ENCODE assay signal across 13 cellular contexts in genomic region chr1:196425513-196425912, GRCh38.
DNase-seq lines count a peak whose midpoint lies in the region; TF ChIP-seq lines count a peak whose summit lies in the region.
"Had no signal": no experiment of that assay in that cellular context is flagged by ENCODE, and none has a peak within 500 bp of the region (broad histone marks: within the 10 kb centered on the region; RNA-seq: fewer than 3 reads in every experiment).

No MANE protein-coding gene starts in this region.

- no peak overlapping the region for H3K18ac ChIP-seq in trophoblast cell (ENCODE audit: low read length)

- H3K79me2 ChIP-seq in GM23248 (ENCODE audit: insufficient read depth): no peaks in the 10 kb centered on the region
- H3K79me2 ChIP-seq in fibroblast of lung (ENCODE audit: control insufficient read depth, insufficient read depth, low read length): no peaks in the 10 kb centered on the region
- H3K79me2 ChIP-seq in trophoblast cell (ENCODE audit: control insufficient read depth, insufficient read depth, low read length, poor library complexity): no peaks in the 10 kb centered on the region

- WGBS in GM23248 (ENCODE audit: low coverage in 1 of 2, low lambda C conversion rate in 2 of 2, missing lambda C conversion rate in 2 of 2), 2 experiments: 81 to 95% methylated on average over 1 of the region's 1 CpG
- WGBS in trophoblast cell (ENCODE audit: extremely low coverage, insufficient coverage, insufficient read length): no CpG with 5 or more reads among the region's 1 CpG

- H3K4me2 ChIP-seq in GM23248 (ENCODE audit: unreplicated experiment): no peak overlapping the region
- H3K4me2 ChIP-seq in fibroblast of lung (ENCODE audit: extremely low read depth, insufficient read depth, low read length): no peak overlapping the region
- no peak overlapping the region for H3K4me2 ChIP-seq in trophoblast cell (ENCODE audit: low read length)

- H3K79me1 ChIP-seq in trophoblast cell (ENCODE audit: low read length): no peaks in the 10 kb centered on the region

- H4K8ac ChIP-seq in trophoblast cell (ENCODE audit: low read depth, low read length): no peak overlapping the region

- 0 out of 2 replicates have a peak, but pooled peaks cover 3% of the 10 kb centered on the region for H3K9me2 ChIP-seq in GM23248 (ENCODE audit: insufficient read depth)

- no peak overlapping the region for H2BK12ac ChIP-seq in trophoblast cell (ENCODE audit: low read length)

- no peak overlapping the region for H3K23ac ChIP-seq in trophoblast cell (ENCODE audit: low read length)

- no peaks in the 10 kb centered on the region for H3K36me3 ChIP-seq in GM23248 (ENCODE audit: low read depth)
- no peaks in the 10 kb centered on the region for H3K36me3 ChIP-seq in adipocyte (ENCODE audit: control insufficient read depth, insufficient read depth, low read length, severe bottlenecking)
- H3K36me3 ChIP-seq in fibroblast of lung (ENCODE audit: control insufficient read depth, insufficient read depth, low read length): no peaks in the 10 kb centered on the region
- H3K36me3 ChIP-seq in trophoblast cell (ENCODE audit: control insufficient read depth in 1 of 2, insufficient read depth in 2 of 2, low read length in 2 of 2): no peaks in the 10 kb centered on the region

- no peak overlapping the region for H2BK5ac ChIP-seq in trophoblast cell (ENCODE audit: low read depth, low read length, poor library complexity)

- H2AK5ac ChIP-seq in trophoblast cell (ENCODE audit: low read length): no peak overlapping the region

- no peak overlapping the region for H3K4ac ChIP-seq in trophoblast cell (ENCODE audit: low read depth, low read length)

- H3K9ac ChIP-seq in GM23248 (no peak overlapping the region), adipocyte (ENCODE audit: low read length) (no peak overlapping the region), fibroblast of lung (ENCODE audit: insufficient read depth, low read length) (no peak overlapping the region), trophoblast cell (ENCODE audit: low read length) (no peak overlapping the region)

- H3K4me3 ChIP-seq in GM23248: no peak overlapping the region
- no peak overlapping the region for H3K4me3 ChIP-seq in adipocyte (ENCODE audit: low read length)
- no peak overlapping the region for H3K4me3 ChIP-seq in fibroblast of lung (replicated peaks in 1 of 4; ENCODE audit: control extremely low read depth in 1 of 4, insufficient read depth in 1 of 4, low read depth in 3 of 4, low read length in 4 of 4)
- no peak overlapping the region for H3K4me3 ChIP-seq in trophoblast cell (ENCODE audit: low read depth, low read length)
- H3K4me3 ChIP-seq: SK-N-MC had no signal

- no peak overlapping the region for H2BK120ac ChIP-seq in trophoblast cell (ENCODE audit: insufficient read depth, low read length, poor library complexity)

- H3F3A ChIP-seq in GM23248 (ENCODE audit: insufficient read depth): no peaks in the 10 kb centered on the region

- peak; percentile 5 for DNase-seq in GM23248
- DNase-seq in adipocyte (ENCODE audit: low read depth): peak; percentile 27
- DNase-seq in fibroblast of lung (ENCODE audit: low read depth in 2 of 2): no peak
- no peak for DNase-seq in NCI-H2081 treated with DMSO at 0.1 percent for 48 hours (lab: John Stamatoyannopoulos, UW)
- DNase-seq in iPS-NIHi7 (ENCODE audit: extremely low spot score): no peak
- DNase-seq in trophoblast cell: no peak
- no peak for DNase-seq in GDM1 (lab: John Stamatoyannopoulos, UW)
- DNase-seq: CD4-positive, alpha-beta T cell; H7; MV-4-11; NCI-H1694 had no signal

- TF ChIP-seq CTCF in 22Rv1 (IDR thresholded peaks at IDR 0.05) (0 out of 2 replicates have a peak, but pooled peaks have one; percentile 11), fibroblast of lung (conservative IDR thresholded peaks at IDR 0.05 in 1 of 2, IDR thresholded peaks at IDR 0.05 in 1 of 2; ENCODE audit: low read depth in 1 of 2, low read length in 2 of 2) (peak; percentile 13 to 14)

- H3K27me3 ChIP-seq in GM23248 (replicated peaks; ENCODE audit: insufficient read depth) (no peaks in the 10 kb centered on the region), adipocyte (replicated peaks; ENCODE audit: control insufficient read depth, insufficient read depth, low read length) (no peaks in the 10 kb centered on the region), fibroblast of lung (ENCODE audit: control insufficient read depth, insufficient read depth, low read length) (no peaks in the 10 kb centered on the region), trophoblast cell (ENCODE audit: insufficient read depth, low read length) (no peaks in the 10 kb centered on the region)

- no peak overlapping the region for H4K91ac ChIP-seq in trophoblast cell (ENCODE audit: low read depth, low read length)

- H2AFZ ChIP-seq in GM23248: no peak overlapping the region
- H2AFZ ChIP-seq in fibroblast of lung (ENCODE audit: low read length): no peak overlapping the region
- no peak overlapping the region for H2AFZ ChIP-seq in trophoblast cell (ENCODE audit: insufficient read depth, low read length, poor library complexity)

- no peak overlapping the region for H3K14ac ChIP-seq in trophoblast cell (ENCODE audit: low read length)

- in situ Hi-C loops in GM23248 (cut with MboI): no loop called here

- no peaks in the 10 kb centered on the region for H3K9me3 ChIP-seq in GM23248 (ENCODE audit: low read depth)
- H3K9me3 ChIP-seq in adipocyte (ENCODE audit: control insufficient read depth, low read length): no peaks in the 10 kb centered on the region
- no peaks in the 10 kb centered on the region for H3K9me3 ChIP-seq in fibroblast of lung (ENCODE audit: control insufficient read depth, insufficient read depth, low read depth, low read length)
- H3K9me3 ChIP-seq in trophoblast cell (ENCODE audit: insufficient read depth, low read depth, low read length): no peaks in the 10 kb centered on the region

- no peak overlapping the region for H4K12ac ChIP-seq in trophoblast cell (ENCODE audit: low read depth, low read length)

- H3K27ac ChIP-seq in 22Rv1 (no peak overlapping the region), GM23248 (no peak overlapping the region), fibroblast of lung (ENCODE audit: insufficient read depth, low read length) (no peak overlapping the region), trophoblast cell (ENCODE audit: low read depth, low read length) (no peak overlapping the region)
- H3K27ac ChIP-seq: SK-N-MC had no signal

- no peaks in the 10 kb centered on the region for H4K20me1 ChIP-seq in GM23248 (ENCODE audit: insufficient read depth)
- no peaks in the 10 kb centered on the region for H4K20me1 ChIP-seq in fibroblast of lung (ENCODE audit: control insufficient read depth, extremely low read depth, insufficient read depth, low read length)

- no peaks in the 10 kb centered on the region for H3K4me1 ChIP-seq in GM23248 (ENCODE audit: insufficient read depth)
- peaks cover 14% of the 10 kb centered on the region for H3K4me1 ChIP-seq in adipocyte (ENCODE audit: control insufficient read depth, insufficient read depth, low read length)
- no peaks in the 10 kb centered on the region for H3K4me1 ChIP-seq in fibroblast of lung (ENCODE audit: control insufficient read depth, extremely low read depth, insufficient read depth, low read length)
- no peaks in the 10 kb centered on the region for H3K4me1 ChIP-seq in trophoblast cell (ENCODE audit: control insufficient read depth in 1 of 2, insufficient read depth in 2 of 2, low read length in 2 of 2)

Comparison
In these comparisons a context has a peak if more than half of its experiments do, and no peak if none do; other contexts are left out.
1. DNase-seq: peak in GM23248 (single experiment) and adipocyte (single experiment); none in fibroblast of lung (0 of 2), NCI-H2081 treated with DMSO at 0.1 percent for 48 hours (single experiment), iPS-NIHi7 (single experiment), trophoblast cell (0 of 2) and GDM1 (single experiment).